8 cellular contexts compared by ENCODE assay signal in the genomic region with DNA sequence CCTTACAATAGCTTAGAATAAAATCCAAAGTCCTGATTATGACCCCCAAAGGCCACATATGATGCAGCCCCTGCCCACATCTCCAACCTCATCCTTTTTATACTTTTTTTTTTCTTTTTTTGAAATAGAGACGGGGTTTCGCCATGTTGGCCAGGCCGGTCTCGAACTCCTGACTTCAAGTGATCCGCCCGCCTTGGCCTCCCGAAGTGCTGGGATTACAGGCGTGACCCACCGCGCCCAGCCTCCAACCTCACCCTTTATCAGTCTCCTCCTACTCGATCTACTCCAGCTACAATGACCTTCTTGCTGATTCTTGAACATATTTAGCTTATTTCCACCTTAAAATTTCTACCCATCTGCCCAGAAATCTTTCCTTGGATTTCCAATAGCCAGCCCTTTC. TPM values are rescaled to one million over a fixed set of nuclear protein-coding genes. Genes with fewer than 3 reads are reported as not detected.
A peak's percentile ranks its signal among the peaks of the same experiment; 100 is the strongest.
DNase-seq lines count a peak whose midpoint lies in the region; ATAC-seq, FAIRE-seq and TF ChIP-seq lines count a peak whose summit lies in the region.

No MANE protein-coding gene starts in this region.

- peaks cover 49% of the 10 kb centered on the region for H3K4me1 Mint-ChIP-seq in activated T-cell treated with anti-CD3 and anti-CD28 coated beads, Interleukin-2, amount 50 U/mL, for 4 hours (ENCODE audit: low read depth)
- peaks cover 34% of the 10 kb centered on the region for H3K4me1 Mint-ChIP-seq in activated naive CD8-positive, alpha-beta T cell treated with anti-CD3 and anti-CD28 coated beads, Interleukin-2, amount 10 ng/mL, durations not matched to agents 7 days and 5 days

- H3K4me1 ChIP-seq in HepG2 (ENCODE audit: insufficient read depth, low read length) (peaks cover 37% of the 10 kb centered on the region), tibial nerve (peaks cover 0 to 50% (median 24%) of the 10 kb centered on the region in 4 donors)

- peak overlapping the region; percentile 95 for H3K4me3 Mint-ChIP-seq in activated T-cell treated with anti-CD3 and anti-CD28 coated beads, Interleukin-2, amount 50 U/mL, for 4 hours
- peak overlapping the region; percentile 94 for H3K4me3 Mint-ChIP-seq in activated naive CD8-positive, alpha-beta T cell treated with anti-CD3 and anti-CD28 coated beads, Interleukin-2, amount 10 ng/mL, durations not matched to agents 7 days and 5 days

- CTCF ChIA-PET in HepG2 (lab: Yijun Ruan, JAX; ENCODE audit: low intra/inter-chr PET ratio, low total read pairs): no interaction called here

- H3K9me3 Mint-ChIP-seq in activated T-cell treated with anti-CD3 and anti-CD28 coated beads, Interleukin-2, amount 50 U/mL, for 4 hours: no peaks in the 10 kb centered on the region
- H3K9me3 Mint-ChIP-seq in activated naive CD8-positive, alpha-beta T cell treated with anti-CD3 and anti-CD28 coated beads, Interleukin-2, amount 10 ng/mL, durations not matched to agents 7 days and 5 days: no peaks in the 10 kb centered on the region

- H2AFZ ChIP-seq in HepG2 (ENCODE audit: low read length): no peak overlapping the region

- no peak for TF ChIP-seq RAD21 in HepG2 (CRISPR knock-in tag; IDR thresholded peaks at IDR 0.05)

- H3K27me3 Mint-ChIP-seq in activated T-cell treated with anti-CD3 and anti-CD28 coated beads, Interleukin-2, amount 50 U/mL, for 4 hours (ENCODE audit: low read depth): no peaks in the 10 kb centered on the region
- no peaks in the 10 kb centered on the region for H3K27me3 Mint-ChIP-seq in activated naive CD8-positive, alpha-beta T cell treated with anti-CD3 and anti-CD28 coated beads, Interleukin-2, amount 10 ng/mL, durations not matched to agents 7 days and 5 days

- BruUV-seq in HepG2 (replicated peaks; lab: Mats Ljungman, UMichigan): no TSS peak

- H4K20me1 ChIP-seq in HepG2 (ENCODE audit: insufficient read depth, low read length): no peaks in the 10 kb centered on the region

- TF ChIP-seq POLR2A in HepG2 (IDR thresholded peaks at IDR 0.05; ENCODE audit: insufficient read depth in 1 of 2, low read depth in 2 of 2, low read length in 2 of 2) (no peak), tibial nerve (IDR thresholded peaks at IDR 0.05) (no peak)

- H3K27ac Mint-ChIP-seq in activated naive CD8-positive, alpha-beta T cell treated with anti-CD3 and anti-CD28 coated beads, Interleukin-2, amount 10 ng/mL, durations not matched to agents 7 days and 5 days: peak overlapping the region; percentile 98

- TF ChIP-seq EP300 in HepG2 (IDR thresholded peaks at IDR 0.05; ENCODE audit: low read depth in 2 of 2, low read length in 2 of 2): no peak
- no peak for TF ChIP-seq EP300 in HepG2 (CRISPR knock-in tag; IDR thresholded peaks at IDR 0.05; ENCODE audit: borderline replicate concordance)
- no peak for TF ChIP-seq EP300 in tibial nerve (IDR thresholded peaks at IDR 0.05)

- H3K9me3 ChIP-seq in HepG2 (ENCODE audit: low read length): no peaks in the 10 kb centered on the region
- no peaks in the 10 kb centered on the region for H3K9me3 ChIP-seq in tibial nerve

- peaks cover 48% of the 10 kb centered on the region for H3K79me2 ChIP-seq in HepG2 (ENCODE audit: insufficient read depth, low read length)

- TF ChIP-seq CTCF in HepG2 (CRISPR knock-in tag; IDR thresholded peaks at IDR 0.05) (no peak), tibial nerve (IDR thresholded peaks at IDR 0.05) (no peak)

- POLR2A ChIA-PET in activated naive CD8-positive, alpha-beta T cell treated with anti-CD3 and anti-CD28 coated beads, Interleukin-2, amount 10 ng/mL, durations not matched to agents 7 days and 5 days (lab: Charles Lee): interaction anchor here (0.6 to 2.5 kb wide), 2 partner anchors 16 to 28 kb away, joined by 3 to 10 read pairs; no protein-coding TSS in a partner anchor
- POLR2A ChIA-PET in HepG2 (lab: Yijun Ruan, JAX): interaction anchor here (0.7 to 2.2 kb wide), 3 partner anchors 28 to 172 kb away, joined by 3 to 8 read pairs (median 6); a partner anchor contains a TSS

- peak overlapping the region; percentile 77 to 97 (median 87) for H3K4me3 ChIP-seq in HepG2 (replicated peaks in 1 of 3; ENCODE audit: insufficient read depth in 1 of 3, low read depth in 2 of 3, low read length in 3 of 3)
- H3K4me3 ChIP-seq in tibial nerve: peak overlapping the region; percentile 76 to 96 (median 86)

- intact Hi-C loops in HepG2 (cut with micrococcal nuclease; ENCODE audit: unreplicated experiment): loop anchor here (10.0 kb wide), 1 partner anchor 174 kb away; a partner anchor contains a TSS

- peak overlapping the region; percentile 83 for H3K4me2 ChIP-seq in HepG2 (ENCODE audit: low read depth, low read length)

- H3K27me3 ChIP-seq in HepG2 (ENCODE audit: control insufficient read depth in 1 of 2, insufficient read depth in 2 of 2, low read length in 2 of 2): no peaks in the 10 kb centered on the region; a peak in 1 of 5 replicates
- no peaks in the 10 kb centered on the region for H3K27me3 ChIP-seq in tibial nerve

- FAIRE-seq in HepG2 (lab: Jason Lieb, UNC): no peak

- no peak for ATAC-seq in activated T-cell treated with anti-CD3 and anti-CD28 coated beads, Interleukin-2, amount 50 U/mL, for 4 hours
- ATAC-seq in activated naive CD8-positive, alpha-beta T cell treated with anti-CD3 and anti-CD28 coated beads, Interleukin-2, amount 10 ng/mL, durations not matched to agents 7 days and 5 days (ENCODE audit: low read depth): no peak
- ATAC-seq in HepG2: no peak
- no peak for ATAC-seq in GM21717 (IDR thresholded peaks at IDR 0.05; ENCODE audit: unreplicated experiment)
- no peak for ATAC-seq in GM21723 (IDR thresholded peaks at IDR 0.05; ENCODE audit: unreplicated experiment)

- no peak for DNase-seq in activated T-cell treated with anti-CD3 and anti-CD28 coated beads, Interleukin-2, amount 50 U/mL, for 4 hours
- no peak for DNase-seq in activated T-cell treated with anti-CD3 and anti-CD28 coated beads for 4 hours
- no peak for DNase-seq in activated naive CD8-positive, alpha-beta T cell treated with anti-CD3 and anti-CD28 coated beads, Interleukin-2, amount 10 ng/mL, durations not matched to agents 7 days and 5 days
- DNase-seq in HepG2 (ENCODE audit: low spot score): no peak
- DNase-seq in tibial nerve (ENCODE audit: low spot score in 2 of 2): no peak
- no peak for DNase-seq in SIG-M5 treated with dmso at 0.1 percent for 504 hours (lab: John Stamatoyannopoulos, UW; ENCODE audit: unreplicated experiment)

- peaks cover 2 to 11% of the 10 kb centered on the region in 2 experiments; a peak in 3 of 5 replicates for H3K36me3 ChIP-seq in HepG2 (replicated peaks in 1 of 2; ENCODE audit: control insufficient read depth in 1 of 2, insufficient read depth in 2 of 2, low read length in 2 of 2)
- peaks cover 0 to 22% (median 0%) of the 10 kb centered on the region in 3 donors for H3K36me3 ChIP-seq in tibial nerve

- H3K36me3 Mint-ChIP-seq in activated T-cell treated with anti-CD3 and anti-CD28 coated beads, Interleukin-2, amount 50 U/mL, for 4 hours (ENCODE audit: insufficient read depth): peaks cover 21% of the 10 kb centered on the region
- H3K36me3 Mint-ChIP-seq in activated naive CD8-positive, alpha-beta T cell treated with anti-CD3 and anti-CD28 coated beads, Interleukin-2, amount 10 ng/mL, durations not matched to agents 7 days and 5 days: peaks cover 20% of the 10 kb centered on the region

- H3K27ac ChIP-seq in HepG2 (ENCODE audit: extremely low read length, insufficient read depth, low read length) (peak overlapping the region; percentile 87), tibial nerve (peak overlapping the region; percentile 80 to 97 (median 96))

- H3K9ac ChIP-seq in HepG2 (ENCODE audit: insufficient read depth, low read depth, low read length): peak overlapping the region; percentile 97

- WGBS in HepG2 (ENCODE audit: low lambda C conversion rate): 10% methylated on average over 11 of the region's 11 CpGs
- WGBS in tibial nerve, 2 donors: 39 to 48% methylated on average over 11 of the region's 11 CpGs

- in situ Hi-C loops in HepG2 (cut with HindIII; ENCODE audit: extremely low pct_ligation_motif_present, low pct_unique_long_range_greater_than_20kb): no loop called here

TF ChIP-seq in HepG2, 621 proteins besides CTCF, POLR2A, EP300 and RAD21 (continues in another document):
- TF ChIP-seq ZMYM2 (CRISPR knock-in tag; IDR thresholded peaks at IDR 0.05): 0 out of 2 replicates have a peak, but pooled peaks have one; percentile 23
- TF ChIP-seq CENPT (CRISPR knock-in tag; IDR thresholded peaks at IDR 0.05; ENCODE audit: low read depth): no peak
- no peak for TF ChIP-seq ZC3H4 (CRISPR knock-in tag; IDR thresholded peaks at IDR 0.05; ENCODE audit: borderline replicate concordance)
- TF ChIP-seq FOXJ3 (CRISPR knock-in tag; IDR thresholded peaks at IDR 0.05; ENCODE audit: borderline replicate concordance): no peak
- no peak for TF ChIP-seq TAF15 (IDR thresholded peaks at IDR 0.05; ENCODE audit: low read depth, low read length, poor library complexity, severe bottlenecking)

RNA-seq across cellular contexts. Expression of a gene that starts 1.2 kb away (rescaled TPM):
- 100 to 1,000 TPM in 1 of 3 donors, 10 to 100 TPM in 2; 98.7 to 109 (median 98.9) TPM for total RNA-seq in activated T-cell treated with anti-CD3 and anti-CD28 coated beads, Interleukin-2, amount 50 U/mL, for 4 hours
- 10 to 100 TPM; 52.5 to 63.7 TPM for total RNA-seq in activated naive CD8-positive, alpha-beta T cell treated with anti-CD3 and anti-CD28 coated beads, Interleukin-2, amount 10 ng/mL, durations not matched to agents 7 days and 5 days
- 47.5 and 58.2 TPM in 2 replicates for total RNA-seq in HepG2 (2016; rRNA removed; fragmentation: Illumina TruSeq; extraction: Trizol)
- total RNA-seq in HepG2 (2016; cell fraction: cytosol; rRNA removed; fragmentation: Illumina TruSeq; extraction: Trizol; ENCODE audit: low read depth): 39.2 and 39.5 TPM in 2 replicates
- 47.8 and 57.4 TPM in 2 replicates for total RNA-seq in HepG2 (2016; cell fraction: insoluble cytoplasmic fraction; rRNA removed; fragmentation: Illumina TruSeq; extraction: Trizol)
- 77.5 and 77.8 TPM in 2 replicates for total RNA-seq in HepG2 (2016; cell fraction: membrane; rRNA removed; fragmentation: Illumina TruSeq; extraction: Trizol)
- 54.2 and 63.6 TPM in 2 replicates for total RNA-seq in HepG2 (2016; cell fraction: nucleus; rRNA removed; fragmentation: Illumina TruSeq; extraction: Trizol)
- 36.7 and 43.2 TPM in 2 replicates for polyA plus RNA-seq in HepG2 (2011; rRNA removed)
- polyA plus RNA-seq in HepG2 (2011; cell fraction: cytosol; rRNA removed): 32.6 TPM in 2 replicates
- 51.8 and 52.3 TPM in 2 replicates for polyA plus RNA-seq in HepG2 (2011; cell fraction: nucleus; rRNA removed)
- 27.7 and 31.8 TPM in 2 replicates for polyA plus RNA-seq in HepG2 (2012)
- 34.7 and 39.7 TPM in 2 replicates for polyA plus RNA-seq in HepG2 (2016; cell fraction: cytosol; fragmentation: Illumina TruSeq; extraction: Trizol; ENCODE audit: low read depth)
- 46.1 and 53.0 TPM in 2 replicates for polyA plus RNA-seq in HepG2 (2016; cell fraction: insoluble cytoplasmic fraction; fragmentation: Illumina TruSeq; extraction: Trizol; ENCODE audit: low read depth)
- 54.7 and 59.5 TPM in 2 replicates for polyA plus RNA-seq in HepG2 (2016; cell fraction: membrane; fragmentation: Illumina TruSeq; extraction: Trizol; ENCODE audit: low read depth)
- 84.3 and 88.6 TPM in 2 replicates for polyA plus RNA-seq in HepG2 (2016; cell fraction: nucleus; fragmentation: Illumina TruSeq; extraction: Trizol; ENCODE audit: insufficient read depth, low read depth)
- polyA minus RNA-seq in HepG2 (2011; rRNA and poly(A)+ RNA removed; ENCODE audit: low replicate concordance): 27.6 and 41.1 TPM in 2 replicates
- polyA minus RNA-seq in HepG2 (2011; cell fraction: cytosol; rRNA and poly(A)+ RNA removed): 11.3 and 19.1 TPM in 2 replicates
- polyA minus RNA-seq in HepG2 (2011; cell fraction: nucleus; rRNA and poly(A)+ RNA removed): 51.0 and 69.4 TPM in 2 replicates
- total RNA-seq in tibial nerve: 10 to 100 TPM; 36.1 to 65.1 (median 44.7) TPM
